In genomic region chr20:62778058-62778457, GRCh38 we compare ENCODE assay signal across 20 cellular contexts. TPM values are rescaled to one million over a fixed set of nuclear protein-coding genes. Genes with fewer than 3 reads are reported as not detected.
A peak's percentile ranks its signal among the peaks of the same experiment; 100 is the strongest.
DNase-seq lines count a peak whose midpoint lies in the region; ATAC-seq and TF ChIP-seq lines count a peak whose summit lies in the region.
"Had no signal": no experiment of that assay in that cellular context is flagged by ENCODE, and none has a peak within 500 bp of the region (broad histone marks: within the 10 kb centered on the region; RNA-seq: fewer than 3 reads in every experiment).

No MANE protein-coding gene starts in this region.

- CTCF ChIA-PET in CD4-positive, alpha-beta T cell (lab: Charles Lee), result no interaction called here

- peaks cover 2% of the 10 kb centered on the region for H3K79me1 ChIP-seq in neuronal stem cell (ENCODE audit: low read depth, low read length)

- no peak for TF ChIP-seq EP300 in transverse colon (IDR thresholded peaks at IDR 0.05; ENCODE audit: low read depth)

- H3K27me3 ChIP-seq in CD4-positive, alpha-beta T cell (ENCODE audit: control insufficient read depth, insufficient read depth, low read length), result no peaks in the 10 kb centered on the region
- peaks cover 0 to 30% (median 0%) of the 10 kb centered on the region in 3 experiments for H3K27me3 ChIP-seq in neuronal stem cell (ENCODE audit: control insufficient read depth in 3 of 3, insufficient read depth in 3 of 3, low read depth in 1 of 3, low read length in 3 of 3)
- peaks cover 8% of the 10 kb centered on the region for H3K27me3 ChIP-seq in transverse colon
- H3K27me3 ChIP-seq: BE2C had no signal

- H3K4me1 Mint-ChIP-seq in activated naive CD8-positive, alpha-beta T cell treated with anti-CD3 and anti-CD28 coated beads, Interleukin-2, amount 10 ng/mL, durations not matched to agents 7 days and 5 days, result peaks cover 26% of the 10 kb centered on the region
- H3K4me1 Mint-ChIP-seq in activated naive CD8-positive, alpha-beta T cell treated with anti-CD3 and anti-CD28 coated beads for 36 hours, result peaks cover 32% of the 10 kb centered on the region
- peaks cover 56% of the 10 kb centered on the region for H3K4me1 Mint-ChIP-seq in CD4-positive, alpha-beta T cell (ENCODE audit: low read depth)
- peaks cover 22% of the 10 kb centered on the region for H3K4me1 Mint-ChIP-seq in T-helper 17 cell

- TF ChIP-seq CTCF in CD4-positive, alpha-beta T cell (IDR thresholded peaks at IDR 0.05), result no peak
- no peak for TF ChIP-seq CTCF in transverse colon (IDR thresholded peaks at IDR 0.05)

- no peak overlapping the region for H3K4ac ChIP-seq in neuronal stem cell (ENCODE audit: low read length)

- no peak overlapping the region for H3K4me2 ChIP-seq in neuronal stem cell (ENCODE audit: insufficient read depth, low read length, poor library complexity, severe bottlenecking)
- H3K4me2 ChIP-seq: KMS-11 had no signal

- H2BK120ac ChIP-seq in neuronal stem cell (ENCODE audit: low read depth, low read length), result no peak overlapping the region

- H3K36me3 Mint-ChIP-seq in activated naive CD8-positive, alpha-beta T cell treated with anti-CD3 and anti-CD28 coated beads, Interleukin-2, amount 10 ng/mL, durations not matched to agents 7 days and 5 days, result no peaks in the 10 kb centered on the region
- no peaks in the 10 kb centered on the region for H3K36me3 Mint-ChIP-seq in activated naive CD8-positive, alpha-beta T cell treated with anti-CD3 and anti-CD28 coated beads for 36 hours
- H3K36me3 Mint-ChIP-seq in CD4-positive, alpha-beta T cell (ENCODE audit: low read depth), result no peaks in the 10 kb centered on the region
- no peaks in the 10 kb centered on the region for H3K36me3 Mint-ChIP-seq in T-helper 17 cell (ENCODE audit: low read depth)

- H3K9ac ChIP-seq in neuronal stem cell (ENCODE audit: low read depth, low read length, poor library complexity), result no peak overlapping the region
- H3K9ac ChIP-seq: KMS-11 had no signal

- H3K9me3 Mint-ChIP-seq in activated naive CD8-positive, alpha-beta T cell treated with anti-CD3 and anti-CD28 coated beads, Interleukin-2, amount 10 ng/mL, durations not matched to agents 7 days and 5 days, result no peaks in the 10 kb centered on the region
- peaks cover 3% of the 10 kb centered on the region for H3K9me3 Mint-ChIP-seq in activated naive CD8-positive, alpha-beta T cell treated with anti-CD3 and anti-CD28 coated beads for 36 hours
- no peaks in the 10 kb centered on the region for H3K9me3 Mint-ChIP-seq in CD4-positive, alpha-beta T cell
- H3K9me3 Mint-ChIP-seq: HFFc6 had no signal

- H2AK5ac ChIP-seq in neuronal stem cell (ENCODE audit: low read depth, low read length), result peak overlapping the region; percentile 91

- H3K27ac Mint-ChIP-seq in activated naive CD8-positive, alpha-beta T cell treated with anti-CD3 and anti-CD28 coated beads, Interleukin-2, amount 10 ng/mL, durations not matched to agents 7 days and 5 days, result peak overlapping the region; percentile 72
- H3K27ac Mint-ChIP-seq in activated naive CD8-positive, alpha-beta T cell treated with anti-CD3 and anti-CD28 coated beads for 36 hours, result no peak overlapping the region
- H3K27ac Mint-ChIP-seq in CD4-positive, alpha-beta T cell, result peak overlapping the region; percentile 24
- H3K27ac Mint-ChIP-seq in T-helper 17 cell, result peak overlapping the region; percentile 61
- H3K27ac Mint-ChIP-seq: HFFc6 had no signal

- H3K36me3 ChIP-seq in neuronal stem cell (replicated peaks in 1 of 2; ENCODE audit: control insufficient read depth in 2 of 2, insufficient read depth in 2 of 2, low read length in 2 of 2) (no peaks in the 10 kb centered on the region), transverse colon (no peaks in the 10 kb centered on the region)
- H3K36me3 ChIP-seq: BE2C had no signal

- H3K4me1 ChIP-seq in neuronal stem cell (ENCODE audit: control insufficient read depth in 2 of 2, insufficient read depth in 1 of 2, low read depth in 1 of 2, low read length in 2 of 2) (peaks cover 12 to 15% of the 10 kb centered on the region in 2 donors), transverse colon (peaks cover 0 to 7% (median 2%) of the 10 kb centered on the region in 4 donors)

- no peak overlapping the region for H4K91ac ChIP-seq in neuronal stem cell (ENCODE audit: low read depth, low read length, poor library complexity)

- no peak for ATAC-seq in activated naive CD8-positive, alpha-beta T cell treated with anti-CD3 and anti-CD28 coated beads, Interleukin-2, amount 10 ng/mL, durations not matched to agents 7 days and 5 days (ENCODE audit: low read depth)
- ATAC-seq in CD4-positive, alpha-beta T cell (ENCODE audit: poor library complexity), result no peak
- ATAC-seq in T-helper 17 cell, result no peak

- no peaks in the 10 kb centered on the region for H3K9me3 ChIP-seq in CD4-positive, alpha-beta T cell (ENCODE audit: control insufficient read depth, low read length)
- no peaks in the 10 kb centered on the region for H3K9me3 ChIP-seq in T-helper 17 cell (ENCODE audit: control insufficient read depth, low read length, poor library complexity, severe bottlenecking)
- H3K9me3 ChIP-seq in neuronal stem cell (replicated peaks in 1 of 2; ENCODE audit: control insufficient read depth in 2 of 2, insufficient read depth in 1 of 2, low read depth in 1 of 2, low read length in 2 of 2), result peaks cover 0 to 2% of the 10 kb centered on the region in 2 donors
- H3K9me3 ChIP-seq in transverse colon, result no peaks in the 10 kb centered on the region
- H3K9me3 ChIP-seq: BE2C had no signal

- intact Hi-C loops in CD4-positive, alpha-beta T cell (cut with DNase I, micrococcal nuclease), result no loop called here
- intact Hi-C loops in transverse colon (cut with DNase I; ENCODE audit: low total_unique reads), result no loop called here

- in situ Hi-C loops in transverse colon (cut with MboI; ENCODE audit: low pct_ligation_motif_present in 1 of 4, low pct_unique_long_range_greater_than_20kb in 1 of 4, low sequenced_read_pairs in 3 of 4), result loop anchor here in 2 of 4 donors (25.0 kb wide), 2 partner anchors 91 to 116 kb away; no protein-coding TSS in a partner anchor

- peak overlapping the region; percentile 82 for H4K8ac ChIP-seq in neuronal stem cell (ENCODE audit: low read depth, low read length)

- no peak for DNase-seq in activated naive CD8-positive, alpha-beta T cell treated with anti-CD3 and anti-CD28 coated beads, Interleukin-2, amount 10 ng/mL, durations not matched to agents 7 days and 5 days
- no peak for DNase-seq in activated naive CD8-positive, alpha-beta T cell treated with anti-CD3 and anti-CD28 coated beads for 36 hours
- DNase-seq in CD4-positive, alpha-beta T cell, result no peak
- no peak for DNase-seq in T-helper 17 cell
- DNase-seq in neuronal stem cell (ENCODE audit: low spot score), result no peak
- DNase-seq in transverse colon, result no peak
- DNase-seq in UCSD-AML1 (lab: John Stamatoyannopoulos, UW; ENCODE audit: unreplicated experiment), result no peak
- DNase-seq: BE2C, DMS 273 treated with DMSO at 0.1 percent for 48 hours, EL, HFFc6, NCI-H1048, NCI-H146, NCI-H2081 treated with DMSO at 0.1 percent for 48 hours, NCI-H510A, NCI-H774, PC-9 had no signal

- no peak for TF ChIP-seq POLR2A in transverse colon (IDR thresholded peaks at IDR 0.05)

- H3K14ac ChIP-seq in neuronal stem cell (ENCODE audit: low read length), result no peak overlapping the region

- H3K18ac ChIP-seq in neuronal stem cell (ENCODE audit: low read length), result peak overlapping the region; percentile 59

- POLR2A ChIA-PET in activated naive CD8-positive, alpha-beta T cell treated with anti-CD3 and anti-CD28 coated beads, Interleukin-2, amount 10 ng/mL, durations not matched to agents 7 days and 5 days (lab: Charles Lee), result no interaction called here
- POLR2A ChIA-PET in CD4-positive, alpha-beta T cell (lab: Charles Lee), result no interaction called here

- no peak overlapping the region for H2AFZ ChIP-seq in neuronal stem cell (ENCODE audit: low read length)
- H2AFZ ChIP-seq: PC-9 had no signal

- no CpG with 5 or more reads among the region's 9 CpGs for WGBS in neuronal stem cell (ENCODE audit: extremely low coverage in 2 of 2, insufficient read length in 2 of 2, insufficient replicate concordance in 1 of 2), 2 donors
- 93 to 95% methylated on average over 5 to 9 of the region's 9 CpGs for WGBS in transverse colon (ENCODE audit: low coverage in 1 of 2), 2 donors

- H3K23ac ChIP-seq in neuronal stem cell (ENCODE audit: low read depth, low read length, poor library complexity), result no peak overlapping the region

- no peak overlapping the region for H2BK15ac ChIP-seq in neuronal stem cell (ENCODE audit: low read length)

- H3K4me3 ChIP-seq in neuronal stem cell (ENCODE audit: low read length in 2 of 2) (no peak overlapping the region), transverse colon (no peak overlapping the region)
- H3K4me3 ChIP-seq: PC-9 had no signal

- H3K27me3 Mint-ChIP-seq in activated naive CD8-positive, alpha-beta T cell treated with anti-CD3 and anti-CD28 coated beads, Interleukin-2, amount 10 ng/mL, durations not matched to agents 7 days and 5 days, result peaks cover 2% of the 10 kb centered on the region
- no peaks in the 10 kb centered on the region for H3K27me3 Mint-ChIP-seq in activated naive CD8-positive, alpha-beta T cell treated with anti-CD3 and anti-CD28 coated beads for 36 hours
- H3K27me3 Mint-ChIP-seq in CD4-positive, alpha-beta T cell, result no peaks in the 10 kb centered on the region
- H3K27me3 Mint-ChIP-seq in T-helper 17 cell, result no peaks in the 10 kb centered on the region

- H2BK12ac ChIP-seq in neuronal stem cell (ENCODE audit: low read length), result peak overlapping the region; percentile 77

- peak overlapping the region; percentile 82 for H2BK5ac ChIP-seq in neuronal stem cell (ENCODE audit: low read length)

- no peak overlapping the region for H3K4me3 Mint-ChIP-seq in activated naive CD8-positive, alpha-beta T cell treated with anti-CD3 and anti-CD28 coated beads, Interleukin-2, amount 10 ng/mL, durations not matched to agents 7 days and 5 days
- H3K4me3 Mint-ChIP-seq in activated naive CD8-positive, alpha-beta T cell treated with anti-CD3 and anti-CD28 coated beads for 36 hours, result no peak overlapping the region
- no peak overlapping the region for H3K4me3 Mint-ChIP-seq in CD4-positive, alpha-beta T cell
- H3K4me3 Mint-ChIP-seq in T-helper 17 cell, result no peak overlapping the region
- H3K4me3 Mint-ChIP-seq: HFFc6 had no signal

- H3K27ac ChIP-seq in CD4-positive, alpha-beta T cell (ENCODE audit: low read depth, low read length), result no peak overlapping the region
- H3K27ac ChIP-seq in neuronal stem cell (replicated peaks; ENCODE audit: low read length) (no peak overlapping the region), transverse colon (no peak overlapping the region)
- H3K27ac ChIP-seq: KMS-11, PC-9 had no signal

RNA-seq across cellular contexts. Expression of gene MRGBP, which starts 18.2 kb away (rescaled TPM):
- 10 to 100 TPM; 17.9 to 18.9 TPM for total RNA-seq in activated naive CD8-positive, alpha-beta T cell treated with anti-CD3 and anti-CD28 coated beads, Interleukin-2, amount 10 ng/mL, durations not matched to agents 7 days and 5 days
- total RNA-seq in activated naive CD8-positive, alpha-beta T cell treated with anti-CD3 and anti-CD28 coated beads for 36 hours, result 10 to 100 TPM; 19.3 to 19.8 TPM
- total RNA-seq in CD4-positive, alpha-beta T cell, result 1 to 10 TPM; 7.4 to 7.9 TPM
- 1 to 10 TPM; 6.5 to 6.8 TPM for total RNA-seq in T-helper 17 cell
- 15.5 TPM for polyA plus RNA-seq in neuronal stem cell (2013, experiment 1 of 2)
- polyA plus RNA-seq in neuronal stem cell (2013, experiment 2 of 2), result 15.6 TPM
- 10 to 100 TPM; 10.8 to 13.0 (median 11.9) TPM for total RNA-seq in transverse colon

RNA-seq across cellular contexts. Expression of gene OGFR, which starts 26.6 kb away (rescaled TPM):
- total RNA-seq in activated naive CD8-positive, alpha-beta T cell treated with anti-CD3 and anti-CD28 coated beads, Interleukin-2, amount 10 ng/mL, durations not matched to agents 7 days and 5 days, result 10 to 100 TPM; 80.8 to 81.1 TPM
- total RNA-seq in activated naive CD8-positive, alpha-beta T cell treated with anti-CD3 and anti-CD28 coated beads for 36 hours, result 10 to 100 TPM; 66.1 to 69.9 TPM
- total RNA-seq in CD4-positive, alpha-beta T cell, result 10 to 100 TPM; 54.5 to 56.0 TPM
- total RNA-seq in T-helper 17 cell, result 10 to 100 TPM; 39.4 to 41.3 TPM
- polyA plus RNA-seq in neuronal stem cell (2013, experiment 1 of 2), result 15.0 TPM
- polyA plus RNA-seq in neuronal stem cell (2013, experiment 2 of 2), result 14.7 TPM
- 100 to 1,000 TPM in 1 of 4 donors, 10 to 100 TPM in 3; 55.2 to 137 (median 71.1) TPM for total RNA-seq in transverse colon

RNA-seq across cellular contexts. Expression of gene COL9A3, which starts 38.8 kb away (rescaled TPM):
- under 1 TPM; 0.42 to 0.82 TPM for total RNA-seq in activated naive CD8-positive, alpha-beta T cell treated with anti-CD3 and anti-CD28 coated beads, Interleukin-2, amount 10 ng/mL, durations not matched to agents 7 days and 5 days
- 1 to 10 TPM in 1 of 2 experiments, under 1 TPM in 1; 0.35 to 1.0 TPM for total RNA-seq in activated naive CD8-positive, alpha-beta T cell treated with anti-CD3 and anti-CD28 coated beads for 36 hours
- not detected for total RNA-seq in CD4-positive, alpha-beta T cell
- total RNA-seq in T-helper 17 cell, result not detected
- polyA plus RNA-seq in neuronal stem cell (2013, experiment 1 of 2), result 77.2 TPM
- polyA plus RNA-seq in neuronal stem cell (2013, experiment 2 of 2), result 77.0 TPM
- total RNA-seq in transverse colon, result 100 to 1,000 TPM in 1 of 4 donors, 10 to 100 TPM in 1, 1 to 10 TPM in 2; 6.0 to 223 (median 8.0) TPM
- total RNA-seq: H4, MCF 10A had no signal
